8 cellular contexts compared by ENCODE assay signal in genomic region chr16:84228321-84228838, GRCh38. TPM values are rescaled to one million over a fixed set of nuclear protein-coding genes. Genes with fewer than 3 reads are reported as not detected.
A peak's percentile ranks its signal among the peaks of the same experiment; 100 is the strongest.
DNase-seq lines count a peak whose midpoint lies in the region; FAIRE-seq and TF ChIP-seq lines count a peak whose summit lies in the region.
"Had no signal": no experiment of that assay in that cellular context is flagged by ENCODE, and none has a peak within 500 bp of the region (broad histone marks: within the 10 kb centered on the region; RNA-seq: fewer than 3 reads in every experiment).

No MANE protein-coding gene starts in this region.

- H3K27me3 ChIP-seq in adrenal gland, result no peaks in the 10 kb centered on the region
- no peaks in the 10 kb centered on the region for H3K27me3 ChIP-seq in hepatocyte
- no peaks in the 10 kb centered on the region for H3K27me3 ChIP-seq in tibial artery

- no peak for TF ChIP-seq CTCF in adrenal gland (IDR thresholded peaks at IDR 0.05)
- TF ChIP-seq CTCF in hepatocyte (IDR thresholded peaks at IDR 0.05; ENCODE audit: poor library complexity), result no peak
- no peak for TF ChIP-seq CTCF in tibial artery (IDR thresholded peaks at IDR 0.05)

- H3K27ac ChIP-seq in adrenal gland (peak overlapping the region in 2 of 5 donors; percentile 52 to 84), hepatocyte (no peak overlapping the region), tibial artery (peak overlapping the region; percentile 75 to 79)

- H3K9me2 ChIP-seq in hepatocyte (replicated peaks; ENCODE audit: insufficient read depth), result no peaks in the 10 kb centered on the region

- H2AFZ ChIP-seq in hepatocyte, result no peak overlapping the region

- 5 to 19% (median 16%) methylated on average over 5 to 17 of the region's 17 CpGs for WGBS in adrenal gland, 4 donors
- WGBS in hepatocyte (ENCODE audit: low lambda C conversion rate, missing lambda C conversion rate), result 54% methylated on average over 9 of the region's 17 CpGs

- no peaks in the 10 kb centered on the region for H4K20me1 ChIP-seq in hepatocyte (ENCODE audit: insufficient read depth, poor library complexity, severe bottlenecking)

- H3K4me3 ChIP-seq in adrenal gland (peak overlapping the region in 1 of 4 donors; percentile 21), hepatocyte (no peak overlapping the region), tibial artery (peak overlapping the region in 1 of 2 donors; percentile 31)

- H3K36me3 ChIP-seq in adrenal gland (replicated peaks in 1 of 2) (no peaks in the 10 kb centered on the region), hepatocyte (replicated peaks; ENCODE audit: insufficient read depth, low read depth) (no peaks in the 10 kb centered on the region), tibial artery (no peaks in the 10 kb centered on the region)

- no peak for TF ChIP-seq POLR2A in adrenal gland (IDR thresholded peaks at IDR 0.05)

- H3K79me2 ChIP-seq in hepatocyte, result no peaks in the 10 kb centered on the region

- no peak for FAIRE-seq in GM19239 (lab: Jason Lieb, UNC)

- H3K9me3 ChIP-seq in adrenal gland (replicated peaks in 1 of 3), result no peaks in the 10 kb centered on the region
- H3K9me3 ChIP-seq in hepatocyte (ENCODE audit: low read depth), result no peaks in the 10 kb centered on the region
- no peaks in the 10 kb centered on the region for H3K9me3 ChIP-seq in tibial artery

- H3K4me1 ChIP-seq in adrenal gland (replicated peaks in 1 of 2) (peaks cover 12 to 13% of the 10 kb centered on the region in 2 donors), hepatocyte (ENCODE audit: insufficient read depth) (peaks cover 6% of the 10 kb centered on the region), tibial artery (peaks cover 7 to 16% (median 16%) of the 10 kb centered on the region in 4 donors)

- no peak overlapping the region for H3K4me2 ChIP-seq in hepatocyte

- intact Hi-C loops in adrenal gland (cut with DNase I) (no loop called here), tibial artery (cut with DNase I; ENCODE audit: low total_unique reads) (no loop called here)

- DNase-seq in HPDE6-E6E7 (ENCODE audit: extremely low spot score) (peak; percentile 74), adrenal gland (peak; percentile 65 to 91 (median 89)), hepatocyte (ENCODE audit: low spot score) (peak; percentile 64), tibial artery (peak; percentile 86 to 93), GM19239 (ENCODE audit: insufficient read length, low spot score) (no peak)
- DNase-seq in activated CD8-positive, alpha-beta memory T cell treated with anti-CD3 and anti-CD28 coated beads for 24 hours, result no peak
- no peak for DNase-seq in activated T-cell treated with anti-CD3 and anti-CD28 coated beads, Interleukin-2, amount 50 U/mL, for 48 hours

RNA-seq across cellular contexts. Expression of gene KCNG4, which starts 11.4 kb away (rescaled TPM):
- total RNA-seq in adrenal gland, result under 1 TPM in 4 of 8 donors, not detected in 4; 0.15 to 0.95 (median 0.36) TPM
- polyA plus RNA-seq in adrenal gland, result 1 to 10 TPM in 1 of 3 donors, under 1 TPM in 2; 0.20 to 1.3 (median 0.46) TPM
- total RNA-seq in hepatocyte, result not detected in 2 replicates
- not detected in 2 replicates for polyA plus RNA-seq in hepatocyte
- total RNA-seq: subcutaneous adipose tissue had no signal

RNA-seq across cellular contexts. Expression of gene ADAD2, which starts 37.4 kb away (rescaled TPM):
- total RNA-seq in adrenal gland, result 1 to 10 TPM in 1 of 8 donors, under 1 TPM in 5, not detected in 2; 0.12 to 1.2 (median 0.59) TPM
- 10 to 100 TPM in 1 of 3 donors, 1 to 10 TPM in 1, not detected in 1; 2.3 to 11.6 TPM for polyA plus RNA-seq in adrenal gland
- not detected in 2 replicates for total RNA-seq in hepatocyte
- 0.30 TPM in 1 of 2 replicates, not detected in the other for polyA plus RNA-seq in hepatocyte

RNA-seq across cellular contexts. Expression of gene TAF1C, which starts 41.5 kb away (rescaled TPM):
- total RNA-seq in adrenal gland, result 10 to 100 TPM; 18.9 to 66.7 (median 40.1) TPM
- polyA plus RNA-seq in adrenal gland, result 100 to 1,000 TPM in 1 of 3 donors, 10 to 100 TPM in 1, 1 to 10 TPM in 1; 6.4 to 205 (median 75.1) TPM
- total RNA-seq in hepatocyte, result 30.2 and 32.8 TPM in 2 replicates
- 39.2 and 58.0 TPM in 2 replicates for polyA plus RNA-seq in hepatocyte

Comparison
In these comparisons a context has a peak if more than half of its experiments do, and no peak if none do; other contexts are left out.
1. DNase-seq: peak in HPDE6-E6E7 (single experiment), adrenal gland (7 of 7), hepatocyte (single experiment) and tibial artery (2 of 2); none in activated CD8-positive, alpha-beta memory T cell treated with anti-CD3 and anti-CD28 coated beads for 24 hours (single experiment), activated T-cell treated with anti-CD3 and anti-CD28 coated beads, Interleukin-2, amount 50 U/mL, for 48 hours (0 of 2) and GM19239 (single experiment).